Comparison of ENCODE assay signal across 21 cellular contexts in the genomic region with DNA sequence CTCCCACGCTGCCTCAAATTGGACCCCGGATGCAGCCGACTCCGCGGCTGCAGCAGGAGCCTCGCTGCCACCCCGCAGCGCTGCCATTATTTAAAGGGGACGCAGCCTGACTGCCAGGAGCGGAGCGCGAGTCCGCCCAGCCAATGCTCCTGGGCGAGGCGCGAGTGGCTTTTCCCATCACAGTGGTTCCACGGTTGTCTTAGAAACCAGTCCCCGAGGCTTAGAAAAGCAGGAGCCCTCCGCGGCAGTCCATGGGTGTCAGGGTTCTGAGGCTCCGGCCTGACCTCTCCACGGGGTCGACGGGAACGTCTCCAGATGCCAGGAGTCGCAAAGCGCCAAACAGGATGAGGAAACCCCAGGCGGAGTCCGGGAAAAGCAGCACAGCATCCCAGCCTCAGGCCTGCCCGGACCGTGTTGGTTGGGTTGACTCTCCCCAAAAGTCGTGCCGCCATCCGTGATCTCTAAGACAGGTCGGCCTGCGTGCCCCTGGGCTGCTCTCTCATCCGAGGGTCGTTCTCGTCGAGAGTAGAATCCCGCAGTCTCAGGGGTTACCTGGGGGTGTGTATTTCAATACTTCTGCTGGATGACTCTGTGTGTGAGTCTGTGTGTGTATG.
"Had no signal": no experiment of that assay in that cellular context is flagged by ENCODE, and none has a peak within 500 bp of the region (broad histone marks: within the 10 kb centered on the region; RNA-seq: fewer than 3 reads in every experiment).

No MANE protein-coding gene starts in this region.

- H3K9me3 ChIP-seq: heart left ventricle, lower lobe of right lung, psoas muscle, sigmoid colon, thyroid gland, upper lobe of left lung, uterus had no signal

- DNase-seq: effector CD4-positive, alpha-beta T cell; heart left ventricle; hippocampal formation; kidney glomerular epithelial cell; lower lobe of right lung; mesendoderm; naive B cell; psoas muscle; sigmoid colon; stimulated activated CD4-positive, alpha-beta T cell treated with anti-CD3 and anti-CD28 coated beads, Interleukin-2, amount 100 ng/mL, for 24 hours; stimulated activated CD4-positive, alpha-beta T cell treated with anti-CD3 and anti-CD28 coated beads, Interleukin-4, amount 100 ng/mL, for 4 hours; stimulated activated naive B cell treated with anti-CD40 and anti-IgM and Interleukin-4, amounts not matched to agents 10 μg/mL and 1 μg/mL and 100 μg/mL, for 72 hours; stimulated activated naive CD8-positive, alpha-beta T cell treated with anti-CD3 and anti-CD28 coated beads, Interleukin-15, amount 100 ng/mL, for 72 hours; thyroid gland; uterus had no signal

- H3K27me3 ChIP-seq: heart left ventricle, sigmoid colon, thyroid gland, upper lobe of left lung, uterus had no signal

- H3K36me3 ChIP-seq: heart left ventricle, lower lobe of right lung, sigmoid colon, thyroid gland, upper lobe of left lung, uterus had no signal

- H3K4me3 ChIP-seq: coronary artery, lower lobe of right lung, psoas muscle, thyroid gland, upper lobe of left lung, uterus had no signal

- H3K4me1 ChIP-seq: lower lobe of right lung, psoas muscle, thyroid gland, uterus had no signal

- ATAC-seq: esophagus mucosa; heart left ventricle; lower lobe of right lung; psoas muscle; stimulated activated naive B cell treated with anti-CD40 and anti-IgM and Interleukin-4, amounts not matched to agents 10 μg/mL and 1 μg/mL and 100 μg/mL, for 72 hours; stimulated activated naive CD8-positive, alpha-beta T cell treated with anti-CD3 and anti-CD28 coated beads, Interleukin-15, amount 100 ng/mL, for 72 hours had no signal

- H3K27ac ChIP-seq: coronary artery, heart left ventricle, lower lobe of right lung, psoas muscle, sigmoid colon, skin epidermis, thyroid gland, upper lobe of left lung, uterus had no signal

- FAIRE-seq: frontal cortex, islet of Langerhans had no signal
